In genomic region chr7:359776-360361, GRCh38 we compare ENCODE assay signal across 12 cellular contexts.
DNase-seq lines count a peak whose midpoint lies in the region; ATAC-seq and TF ChIP-seq lines count a peak whose summit lies in the region.
"Had no signal": no experiment of that assay in that cellular context is flagged by ENCODE, and none has a peak within 500 bp of the region (broad histone marks: within the 10 kb centered on the region; RNA-seq: fewer than 3 reads in every experiment).

No MANE protein-coding gene starts in this region.

- no peak overlapping the region for H4K8ac ChIP-seq in H9 (replicated peaks; ENCODE audit: insufficient read length, low read depth, low read length)

- H3K23me2 ChIP-seq in H9 (ENCODE audit: insufficient read length, low read depth, low read length, poor library complexity, severe bottlenecking): no peaks in the 10 kb centered on the region

- no peak overlapping the region for H2BK20ac ChIP-seq in H9 (ENCODE audit: low read depth, low read length, poor library complexity, severe bottlenecking)

- peak overlapping the region; percentile 88 for H3K27ac Mint-ChIP-seq in activated CD4-positive, alpha-beta T cell treated with anti-CD3 and anti-CD28 coated beads for 36 hours
- H3K27ac Mint-ChIP-seq in H9 (no peak overlapping the region), neural progenitor cell (peak overlapping the region; percentile 50)
- H3K27ac Mint-ChIP-seq in central memory CD8-positive, alpha-beta T cell (ENCODE audit: low read depth): no peak overlapping the region

- H3K36me3 ChIP-seq in neural progenitor cell: no peaks in the 10 kb centered on the region
- H3K36me3 ChIP-seq: colonic mucosa, thyroid gland had no signal

- peaks cover 3% of the 10 kb centered on the region for H3K36me3 Mint-ChIP-seq in activated CD4-positive, alpha-beta T cell treated with anti-CD3 and anti-CD28 coated beads for 36 hours (ENCODE audit: low read depth)
- H3K36me3 Mint-ChIP-seq in H9 (ENCODE audit: insufficient read depth in 1 of 3, low read depth in 3 of 3): no peaks in the 10 kb centered on the region; a peak in 1 of 7 replicates
- H3K36me3 Mint-ChIP-seq in central memory CD8-positive, alpha-beta T cell (ENCODE audit: insufficient read depth): peaks cover 5% of the 10 kb centered on the region
- no peaks in the 10 kb centered on the region for H3K36me3 Mint-ChIP-seq in neural progenitor cell

- H4K91ac ChIP-seq in H9 (ENCODE audit: insufficient read length, low read depth, low read length): no peak overlapping the region

- no peaks in the 10 kb centered on the region for H3F3A ChIP-seq in neural progenitor cell (ENCODE audit: low read depth)

- CTCF ChIA-PET in activated CD4-positive, alpha-beta T cell treated with anti-CD3 and anti-CD28 coated beads for 36 hours (lab: Charles Lee): no interaction called here

- H2AFZ ChIP-seq in H9 (ENCODE audit: low read length): no peak overlapping the region
- H2AFZ ChIP-seq in neural progenitor cell (replicated peaks): peak overlapping the region; percentile 31

- no peak overlapping the region for H3K56ac ChIP-seq in H9 (ENCODE audit: insufficient read length, low read depth, low read length)

- WGBS in H9 (ENCODE audit: extremely low coverage, insufficient read length, low lambda C conversion rate): no CpG with 5 or more reads among the region's 25 CpGs

- no peak overlapping the region for H3K27ac ChIP-seq in H9 (ENCODE audit: insufficient read length, low read depth, low read length)
- H3K27ac ChIP-seq in neural progenitor cell: no peak overlapping the region
- H3K27ac ChIP-seq: colonic mucosa, thyroid gland had no signal

- POLR2A ChIA-PET in activated CD4-positive, alpha-beta T cell treated with anti-CD3 and anti-CD28 coated beads for 36 hours (lab: Charles Lee): no interaction called here

- peak; percentile 55 for DNase-seq in activated CD4-positive, alpha-beta T cell treated with anti-CD3 and anti-CD28 coated beads for 36 hours
- no peak for DNase-seq in activated CD4-positive, alpha-beta T cell treated with anti-CD3 and anti-CD28 coated beads, Interleukin-2, amount 50 U/mL, for 1 hour
- DNase-seq in H9: no peak
- DNase-seq in central memory CD8-positive, alpha-beta T cell (ENCODE audit: low spot score in 2 of 2): no peak
- DNase-seq in neural progenitor cell (ENCODE audit: low spot score): no peak
- DNase-seq: 8988T, activated gamma-delta T cell, colonic mucosa, thyroid gland had no signal

- H3K14ac ChIP-seq in H9 (ENCODE audit: insufficient read depth, low read length): no peak overlapping the region; the same call in 1 of the 2 replicates

- H3K4ac ChIP-seq in H9 (ENCODE audit: low read depth, low read length): no peak overlapping the region

- H3K79me1 ChIP-seq in H9 (ENCODE audit: insufficient read depth, low read depth, low read length, poor library complexity, severe bottlenecking): no peaks in the 10 kb centered on the region

- no peak overlapping the region for H3K18ac ChIP-seq in H9 (ENCODE audit: insufficient read length, low read depth, low read length)

- H3K4me1 ChIP-seq in H9 (ENCODE audit: insufficient read depth, low read length) (no peaks in the 10 kb centered on the region), neural progenitor cell (peaks cover 3% of the 10 kb centered on the region)
- H3K4me1 ChIP-seq: colonic mucosa, thyroid gland had no signal

- peak overlapping the region; percentile 24 for H3K4me3 ChIP-seq in neural progenitor cell
- H3K4me3 ChIP-seq: colonic mucosa, thyroid gland had no signal

- H3K27me3 ChIP-seq in H9 (ENCODE audit: insufficient read depth, low read length) (peaks cover 7% of the 10 kb centered on the region; the same call in 1 of the 2 replicates), neural progenitor cell (peaks cover 58% of the 10 kb centered on the region)
- H3K27me3 ChIP-seq: colonic mucosa, thyroid gland had no signal

- intact Hi-C loops in activated CD4-positive, alpha-beta T cell treated with anti-CD3 and anti-CD28 coated beads for 36 hours (cut with DNase I, micrococcal nuclease): loop anchor here (5.0 kb wide), 3 partner anchors 157 to 472 kb away; partner anchors contain the start of genes PDGFA (in 1 of the 2) and SUN1 (in 1 of the 2)

- no peak overlapping the region for H3K23ac ChIP-seq in H9 (ENCODE audit: insufficient read length, low read depth, low read length)

- no peak overlapping the region for H2BK5ac ChIP-seq in H9 (ENCODE audit: insufficient read length, low read length)

- no peak overlapping the region for H2BK15ac ChIP-seq in H9 (ENCODE audit: low read depth, low read length)

- H3K9me3 ChIP-seq in H9 (ENCODE audit: control insufficient read depth, low read depth, low read length) (no peaks in the 10 kb centered on the region), neural progenitor cell (ENCODE audit: low read depth) (no peaks in the 10 kb centered on the region)
- H3K9me3 ChIP-seq: colonic mucosa, thyroid gland had no signal

- H3K4me3 Mint-ChIP-seq in activated CD4-positive, alpha-beta T cell treated with anti-CD3 and anti-CD28 coated beads for 36 hours: peak overlapping the region; percentile 59
- H3K4me3 Mint-ChIP-seq in H9 (peak overlapping the region in 1 of 2 experiments; percentile 32; a peak in 1 of 5 replicates), neural progenitor cell (no peak overlapping the region)
- peak overlapping the region; percentile 51 for H3K4me3 Mint-ChIP-seq in central memory CD8-positive, alpha-beta T cell

- TF ChIP-seq CTCF in H9 (conservative IDR thresholded peaks at IDR 0.05): no peak
- no peak for TF ChIP-seq CTCF in neural progenitor cell (IDR thresholded peaks at IDR 0.05)

- H2BK12ac ChIP-seq in H9 (ENCODE audit: insufficient read length, low read depth, low read length): no peak overlapping the region

- H3K9me3 Mint-ChIP-seq in activated CD4-positive, alpha-beta T cell treated with anti-CD3 and anti-CD28 coated beads for 36 hours (ENCODE audit: low read depth): peaks cover 7% of the 10 kb centered on the region
- H3K9me3 Mint-ChIP-seq in H9: no peaks in the 10 kb centered on the region; a peak in 3 of 5 replicates
- no peaks in the 10 kb centered on the region for H3K9me3 Mint-ChIP-seq in central memory CD8-positive, alpha-beta T cell
- peaks cover 2% of the 10 kb centered on the region for H3K9me3 Mint-ChIP-seq in neural progenitor cell

- no peak overlapping the region for H2BK120ac ChIP-seq in H9 (ENCODE audit: low read depth, low read length, poor library complexity, severe bottlenecking)

- H3K27me3 Mint-ChIP-seq in activated CD4-positive, alpha-beta T cell treated with anti-CD3 and anti-CD28 coated beads for 36 hours: no peaks in the 10 kb centered on the region
- H3K27me3 Mint-ChIP-seq in H9 (ENCODE audit: low read depth): peaks cover 13% of the 10 kb centered on the region
- no peaks in the 10 kb centered on the region for H3K27me3 Mint-ChIP-seq in central memory CD8-positive, alpha-beta T cell
- peaks cover 22% of the 10 kb centered on the region for H3K27me3 Mint-ChIP-seq in neural progenitor cell (ENCODE audit: insufficient read depth, low read depth)

- no peak overlapping the region for H4K5ac ChIP-seq in H9 (ENCODE audit: insufficient read length, low read depth, low read length)

- H3K9ac ChIP-seq in H9 (ENCODE audit: extremely low read depth, insufficient read length, low read length) (no peak overlapping the region), neural progenitor cell (no peak overlapping the region)

- H3K4me1 Mint-ChIP-seq in activated CD4-positive, alpha-beta T cell treated with anti-CD3 and anti-CD28 coated beads for 36 hours: peaks cover 45% of the 10 kb centered on the region
- peaks cover 3 to 21% of the 10 kb centered on the region in 2 experiments; a peak in 3 of 4 replicates for H3K4me1 Mint-ChIP-seq in H9
- peaks cover 25% of the 10 kb centered on the region for H3K4me1 Mint-ChIP-seq in central memory CD8-positive, alpha-beta T cell
- H3K4me1 Mint-ChIP-seq in neural progenitor cell: peaks cover 20% of the 10 kb centered on the region

- H3K4me2 ChIP-seq in H9 (ENCODE audit: insufficient read depth, insufficient read length, low read length) (peak overlapping the region; percentile 28), neural progenitor cell (peak overlapping the region; percentile 47)

- H3T11ph ChIP-seq in H9 (ENCODE audit: low read length): no peak overlapping the region

- peak; percentile 45 for ATAC-seq in activated CD4-positive, alpha-beta T cell treated with anti-CD3 and anti-CD28 coated beads for 36 hours
- ATAC-seq in central memory CD8-positive, alpha-beta T cell (replicated peaks; ENCODE audit: extremely low read depth, poor library complexity, severe bottlenecking): no peak
- no peak for ATAC-seq in GM21423 (IDR thresholded peaks at IDR 0.05; ENCODE audit: unreplicated experiment)
- ATAC-seq in HG03280 (IDR thresholded peaks at IDR 0.05; ENCODE audit: unreplicated experiment): no peak
- no peak for ATAC-seq in GM21447 (IDR thresholded peaks at IDR 0.05; ENCODE audit: unreplicated experiment)

- H4K20me1 ChIP-seq in H9 (ENCODE audit: control insufficient read depth, insufficient read depth, insufficient read length) (no peaks in the 10 kb centered on the region), neural progenitor cell (ENCODE audit: low read depth) (no peaks in the 10 kb centered on the region)

- no peaks in the 10 kb centered on the region for H3K79me2 ChIP-seq in H9 (ENCODE audit: insufficient read depth, low read length)
- H3K79me2 ChIP-seq in neural progenitor cell (ENCODE audit: low read depth): no peaks in the 10 kb centered on the region

- no peak overlapping the region for H2AK5ac ChIP-seq in H9 (ENCODE audit: insufficient read length, low read length)

Comparison
In these comparisons a context has a peak if more than half of its experiments do, and no peak if none do; other contexts are left out.
1. H3K27ac Mint-ChIP-seq: peak in activated CD4-positive, alpha-beta T cell treated with anti-CD3 and anti-CD28 coated beads for 36 hours (single experiment) and neural progenitor cell (single experiment); none in H9 (0 of 3) and central memory CD8-positive, alpha-beta T cell (single experiment).